Comparison of ENCODE assay signal across 31 cellular contexts in the genomic region with DNA sequence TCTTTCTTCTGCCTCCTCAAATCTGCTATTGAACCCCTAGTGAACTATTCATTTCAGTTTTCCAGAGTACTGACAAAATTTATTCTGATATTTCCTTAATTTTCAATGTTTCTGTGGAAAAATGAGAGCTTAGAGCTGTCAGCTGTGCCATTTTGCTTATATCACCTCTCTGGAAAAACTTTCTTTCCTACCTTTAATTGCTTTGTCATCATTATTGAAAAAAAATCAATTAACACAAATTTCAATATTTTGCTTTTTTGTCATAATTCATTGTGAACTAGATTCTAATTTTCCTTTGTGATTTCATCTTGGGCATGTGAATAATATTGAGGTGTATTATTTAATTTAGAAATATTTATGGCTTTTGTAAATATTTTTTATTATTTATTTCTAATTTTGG.
"Had no signal": no experiment of that assay in that cellular context is flagged by ENCODE, and none has a peak within 500 bp of the region (broad histone marks: within the 10 kb centered on the region; RNA-seq: fewer than 3 reads in every experiment).

No MANE protein-coding gene starts in this region.

- H3K4me3 ChIP-seq: neural progenitor cell, ovary, psoas muscle, skin epidermis, smooth muscle cell, spleen, suprapubic skin, testis, tibial artery, transverse colon, upper lobe of right lung, uterus had no signal

- ATAC-seq: naive thymus-derived CD4-positive, alpha-beta T cell; natural killer cell; psoas muscle; right cardiac atrium; sciatic nerve; stimulated activated memory B cell treated with anti-CD40 and anti-IgM and Interleukin-4, amounts not matched to agents 10 μg/mL and 1 μg/mL and 100 μg/mL, for 72 hours; stimulated activated naive CD8-positive, alpha-beta T cell treated with anti-CD3 and anti-CD28 coated beads, Interleukin-15, amount 100 ng/mL, for 72 hours; stimulated activated naive CD8-positive, alpha-beta T cell treated with anti-CD3 and anti-CD28 coated beads, Interleukin-15, Interleukin-2, amounts not matched to agents 100 U/mL and 50 U/mL, for 24 hours; upper lobe of right lung had no signal

- H3K9me3 ChIP-seq: ovary, testis, upper lobe of right lung, uterus had no signal

- H3K4me1 Mint-ChIP-seq: naive thymus-derived CD4-positive, alpha-beta T cell; natural killer cell; nephron; neural progenitor cell; stimulated activated memory B cell treated with anti-CD40 and anti-IgM and Interleukin-4, amounts not matched to agents 10 μg/mL and 1 μg/mL and 100 μg/mL, for 72 hours; stimulated activated naive CD8-positive, alpha-beta T cell treated with anti-CD3 and anti-CD28 coated beads, Interleukin-15, amount 100 ng/mL, for 72 hours had no signal

- H2AFZ ChIP-seq: neural progenitor cell, parathyroid adenoma had no signal

- H3K9me3 Mint-ChIP-seq: type B pancreatic cell had no signal

- H3K27me3 ChIP-seq: neural progenitor cell, ovary, testis, tibial artery, upper lobe of right lung, uterus had no signal

- H3K36me3 Mint-ChIP-seq: natural killer cell; neural progenitor cell; stimulated activated memory B cell treated with anti-CD40 and anti-IgM and Interleukin-4, amounts not matched to agents 10 μg/mL and 1 μg/mL and 100 μg/mL, for 72 hours; type B pancreatic cell had no signal

- H3K36me3 ChIP-seq: ovary, spleen, suprapubic skin, tibial artery, transverse colon, upper lobe of right lung, uterus had no signal

- H3K27ac ChIP-seq: neural progenitor cell, ovary, parathyroid adenoma, psoas muscle, skin epidermis, spleen, suprapubic skin, testis, tibial artery, transverse colon, upper lobe of right lung, uterus had no signal

- H3K4me3 Mint-ChIP-seq: naive thymus-derived CD4-positive, alpha-beta T cell; natural killer cell; nephron; neural progenitor cell; stimulated activated memory B cell treated with anti-CD40 and anti-IgM and Interleukin-4, amounts not matched to agents 10 μg/mL and 1 μg/mL and 100 μg/mL, for 72 hours; stimulated activated naive CD8-positive, alpha-beta T cell treated with anti-CD3 and anti-CD28 coated beads, Interleukin-15, amount 100 ng/mL, for 72 hours; type B pancreatic cell had no signal

- H3K79me2 ChIP-seq: parathyroid adenoma had no signal

- DNase-seq: naive thymus-derived CD4-positive, alpha-beta T cell; natural killer cell; occipital lobe; ovary; posterior cingulate gyrus; psoas muscle; right cardiac atrium; spleen; stimulated activated CD4-positive, alpha-beta T cell treated with anti-CD3 and anti-CD28 coated beads, Interleukin-12 subunit alpha, Interleukin-12 subunit beta, amount 100 ng/mL, for 4 hours; stimulated activated CD4-positive, alpha-beta T cell treated with anti-CD3 and anti-CD28 coated beads, Interleukin-1b, Interleukin-23, amount 100 ng/mL, for 48 hours; stimulated activated CD4-positive, alpha-beta T cell treated with anti-CD3 and anti-CD28 coated beads, Interleukin-4, amount 100 ng/mL, for 1 hour; stimulated activated CD4-positive, alpha-beta T cell treated with anti-CD3 and anti-CD28 coated beads, Interleukin-4, amount 100 ng/mL, for 4 hours; stimulated activated CD8-positive, alpha-beta memory T cell treated with anti-CD3 and anti-CD28 coated beads, Interleukin-4, amount 100 ng/mL, for 48 hours; stimulated activated naive CD4-positive, alpha-beta T cell; stimulated activated naive CD8-positive, alpha-beta T cell treated with anti-CD3 and anti-CD28 coated beads, Interleukin-15, amount 100 ng/mL, for 72 hours; stimulated activated naive CD8-positive, alpha-beta T cell treated with anti-CD3 and anti-CD28 coated beads, Interleukin-15, Interleukin-2, amounts not matched to agents 100 U/mL and 50 U/mL, for 24 hours; testis; tibial artery; transverse colon; upper lobe of right lung; uterus had no signal

- H3K4me1 ChIP-seq: neural progenitor cell, parathyroid adenoma, psoas muscle, spleen, suprapubic skin, testis, tibial artery, transverse colon, upper lobe of right lung, uterus had no signal

- H3K4me2 ChIP-seq: neural progenitor cell, smooth muscle cell had no signal

- H3K9ac ChIP-seq: neural progenitor cell, parathyroid adenoma had no signal

- H3K27ac Mint-ChIP-seq: naive thymus-derived CD4-positive, alpha-beta T cell; natural killer cell; nephron; neural progenitor cell; progenitor cell of endocrine pancreas; stimulated activated memory B cell treated with anti-CD40 and anti-IgM and Interleukin-4, amounts not matched to agents 10 μg/mL and 1 μg/mL and 100 μg/mL, for 72 hours; stimulated activated naive CD8-positive, alpha-beta T cell treated with anti-CD3 and anti-CD28 coated beads, Interleukin-15, amount 100 ng/mL, for 72 hours; type B pancreatic cell had no signal
